In genomic region chr10:5346881-5347280, GRCh38 we compare ENCODE assay signal across 12 cellular contexts. TPM values are rescaled to one million over a fixed set of nuclear protein-coding genes. Genes with fewer than 3 reads are reported as not detected.
"Had no signal": no experiment of that assay in that cellular context is flagged by ENCODE, and none has a peak within 500 bp of the region (broad histone marks: within the 10 kb centered on the region; RNA-seq: fewer than 3 reads in every experiment).

No MANE protein-coding gene starts in this region.

- H3K4me3 Mint-ChIP-seq: HFFc6, IgD-negative memory B cell had no signal

- H3K27ac Mint-ChIP-seq: HFFc6, IgD-negative memory B cell had no signal

- H3K36me3 ChIP-seq: HAP-1 had no signal

- DNase-seq: GM23248, H7, HFFc6, KBM-7 had no signal

- H3K4me3 ChIP-seq: GM23248, HAP-1 had no signal

- H3K27ac ChIP-seq: GM23248, HL-60, KMS-11 had no signal

- H3K9ac ChIP-seq: GM23248, KMS-11 had no signal

- H3K4me1 Mint-ChIP-seq: IgD-negative memory B cell had no signal

- H3K9me3 Mint-ChIP-seq: HFFc6 had no signal

- ATAC-seq: HCT116, HepG2 had no signal

- H3K4me1 ChIP-seq: HAP-1 had no signal

- H3K9me3 ChIP-seq: HAP-1 had no signal

- H3K36me3 Mint-ChIP-seq: IgD-negative memory B cell had no signal

RNA-seq across cellular contexts. Expression of gene UCN3, which starts 17.9 kb away (rescaled TPM):
- total RNA-seq: GM23248, H4, H7, HepG2, HFFc6, HT1080 had no signal
- polyA plus RNA-seq: GM23248, HepG2, IgD-negative memory B cell had no signal

RNA-seq across cellular contexts. Expression of gene TUBAL3, which starts 57.7 kb away (rescaled TPM):
- total RNA-seq: GM23248, H4, H7, HFFc6, HT1080 had no signal
- polyA plus RNA-seq: GM23248, IgD-negative memory B cell had no signal
